ENCODE assay signal across 9 cellular contexts in genomic region chr22:43481528-43482309, GRCh38.
DNase-seq lines count a peak whose midpoint lies in the region; TF ChIP-seq lines count a peak whose summit lies in the region.
"Had no signal": no experiment of that assay in that cellular context is flagged by ENCODE, and none has a peak within 500 bp of the region (broad histone marks: within the 10 kb centered on the region; RNA-seq: fewer than 3 reads in every experiment).

No MANE protein-coding gene starts in this region.

- in situ Hi-C loops in SK-MEL-5 (cut with HindIII; ENCODE audit: low pct_unique_long_range_greater_than_20kb, low sequenced_read_pairs), result no loop called here

- TF ChIP-seq CTCF in CD14-positive monocyte (IDR thresholded peaks at IDR 0.05), result peak; percentile 57
- peak; percentile 43; the same call in 1 of the 2 replicates for TF ChIP-seq CTCF in GM12875 (IDR thresholded peaks at IDR 0.05; ENCODE audit: borderline replicate concordance, insufficient read depth, low read depth, low read length)
- TF ChIP-seq CTCF in vagina (IDR thresholded peaks at IDR 0.05), result no peak
- no peak for TF ChIP-seq CTCF in Calu3 (IDR thresholded peaks at IDR 0.05; ENCODE audit: unreplicated experiment)

- H3K9me3 Mint-ChIP-seq in CD14-positive monocyte (peaks cover 0 to 2% (median 0%) of the 10 kb centered on the region in 7 donors), Calu3 (ENCODE audit: low read depth, unreplicated experiment) (no peaks in the 10 kb centered on the region)

- H3K4me3 ChIP-seq in GM12875 (ENCODE audit: low read depth, low read length) (no peak overlapping the region), vagina (no peak overlapping the region)

- no peaks in the 10 kb centered on the region for H3K36me3 ChIP-seq in vagina

- no TSS peak for BruUV-seq in Calu3 (replicated peaks; lab: Mats Ljungman, UMichigan)

- H3K36me3 Mint-ChIP-seq in CD14-positive monocyte (no peaks in the 10 kb centered on the region), Calu3 (ENCODE audit: insufficient read depth, unreplicated experiment) (no peaks in the 10 kb centered on the region)

- DNase-seq in CD14-positive monocyte (ENCODE audit: low spot score), result no peak
- DNase-seq in SK-MEL-5 (ENCODE audit: low read depth, low spot score), result peak; percentile 22
- peak; percentile 71 for DNase-seq in inferior parietal cortex (ENCODE audit: extremely low spot score)
- DNase-seq in vagina (ENCODE audit: extremely low spot score in 2 of 2), result no peak
- no peak for DNase-seq in Calu3
- DNase-seq in amniotic stem cell (lab: John Stamatoyannopoulos, UW), result no peak
- no peak for DNase-seq in NCI-H187 (lab: John Stamatoyannopoulos, UW)
- DNase-seq: occipital lobe had no signal

- H3K27ac ChIP-seq in vagina, result no peak overlapping the region

- H3K4me3 Mint-ChIP-seq in CD14-positive monocyte, result peak overlapping the region; percentile 87 to 97
- no peak overlapping the region for H3K4me3 Mint-ChIP-seq in Calu3 (ENCODE audit: low read depth, unreplicated experiment)

- no peaks in the 10 kb centered on the region for H3K27me3 ChIP-seq in vagina

- H3K27me3 Mint-ChIP-seq in CD14-positive monocyte (ENCODE audit: low read depth in 3 of 3) (peaks cover 0 to 2% (median 0%) of the 10 kb centered on the region in 3 donors), Calu3 (ENCODE audit: unreplicated experiment) (peaks cover 18% of the 10 kb centered on the region)

- no peak for TF ChIP-seq POLR2A in vagina (IDR thresholded peaks at IDR 0.05)

- CTCF ChIA-PET in Calu3 (lab: Charles Lee), result no interaction called here

- no peaks in the 10 kb centered on the region for H3K4me1 ChIP-seq in vagina

- intact Hi-C loops in CD14-positive monocyte (cut with micrococcal nuclease), result no loop called here
- intact Hi-C loops in vagina (cut with DNase I), result no loop called here
- intact Hi-C loops in Calu3 (cut with micrococcal nuclease; ENCODE audit: unreplicated experiment), result no loop called here

- H3K4me1 Mint-ChIP-seq in CD14-positive monocyte, result peaks cover 30% of the 10 kb centered on the region
- no peaks in the 10 kb centered on the region for H3K4me1 Mint-ChIP-seq in Calu3 (ENCODE audit: low read depth, unreplicated experiment)

- H3K9me3 ChIP-seq in vagina, result no peaks in the 10 kb centered on the region

- H3K27ac Mint-ChIP-seq in CD14-positive monocyte (peak overlapping the region; percentile 2 to 90 (median 83)), Calu3 (ENCODE audit: unreplicated experiment) (no peak overlapping the region)

Comparison
In these comparisons a context has a peak if more than half of its experiments do, and no peak if none do; other contexts are left out.
1. DNase-seq: peak in SK-MEL-5 (single experiment) and inferior parietal cortex (single experiment); none in CD14-positive monocyte (single experiment), vagina (0 of 2), Calu3 (single experiment), amniotic stem cell (single experiment) and NCI-H187 (0 of 2).
2. CTCF ChIP-seq: peak in CD14-positive monocyte (single experiment) and GM12875 (single experiment); none in vagina (0 of 3) and Calu3 (single experiment).